In genomic region chr6:41046084-41046483, GRCh38 we compare ENCODE assay signal across 1 cellular context.
TF ChIP-seq lines count a peak whose summit lies in the region.

No MANE protein-coding gene starts in this region.

TF ChIP-seq in HepG2, 621 proteins besides CTCF, POLR2A, EP300 and RAD21:
- TF ChIP-seq, protein P1, sequence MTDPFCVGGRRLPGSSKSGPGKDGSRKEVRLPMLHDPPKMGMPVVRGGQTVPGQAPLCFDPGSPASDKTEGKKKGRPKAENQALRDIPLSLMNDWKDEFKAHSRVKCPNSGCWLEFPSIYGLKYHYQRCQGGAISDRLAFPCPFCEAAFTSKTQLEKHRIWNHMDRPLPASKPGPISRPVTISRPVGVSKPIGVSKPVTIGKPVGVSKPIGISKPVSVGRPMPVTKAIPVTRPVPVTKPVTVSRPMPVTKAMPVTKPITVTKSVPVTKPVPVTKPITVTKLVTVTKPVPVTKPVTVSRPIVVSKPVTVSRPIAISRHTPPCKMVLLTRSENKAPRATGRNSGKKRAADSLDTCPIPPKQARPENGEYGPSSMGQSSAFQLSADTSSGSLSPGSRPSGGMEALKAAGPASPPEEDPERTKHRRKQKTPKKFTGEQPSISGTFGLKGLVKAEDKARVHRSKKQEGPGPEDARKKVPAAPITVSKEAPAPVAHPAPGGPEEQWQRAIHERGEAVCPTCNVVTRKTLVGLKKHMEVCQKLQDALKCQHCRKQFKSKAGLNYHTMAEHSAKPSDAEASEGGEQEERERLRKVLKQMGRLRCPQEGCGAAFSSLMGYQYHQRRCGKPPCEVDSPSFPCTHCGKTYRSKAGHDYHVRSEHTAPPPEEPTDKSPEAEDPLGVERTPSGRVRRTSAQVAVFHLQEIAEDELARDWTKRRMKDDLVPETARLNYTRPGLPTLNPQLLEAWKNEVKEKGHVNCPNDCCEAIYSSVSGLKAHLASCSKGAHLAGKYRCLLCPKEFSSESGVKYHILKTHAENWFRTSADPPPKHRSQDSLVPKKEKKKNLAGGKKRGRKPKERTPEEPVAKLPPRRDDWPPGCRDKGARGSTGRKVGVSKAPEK (CRISPR knock-in tag; IDR thresholded peaks at IDR 0.05; ENCODE audit: borderline replicate concordance): no peak
- TF ChIP-seq JUND (CRISPR knock-in tag; IDR thresholded peaks at IDR 0.05) (no peak), FOSL1 (CRISPR knock-in tag; IDR thresholded peaks at IDR 0.05; ENCODE audit: borderline replicate concordance) (no peak), ZFP62 (CRISPR knock-in tag; IDR thresholded peaks at IDR 0.05) (no peak), MED8 (CRISPR knock-in tag; IDR thresholded peaks at IDR 0.05; ENCODE audit: insufficient replicate concordance) (no peak), MEIS1 (CRISPR knock-in tag; IDR thresholded peaks at IDR 0.05; ENCODE audit: borderline replicate concordance) (no peak), ZNF12 (CRISPR knock-in tag; IDR thresholded peaks at IDR 0.05) (no peak), TARDBP (CRISPR knock-in tag; IDR thresholded peaks at IDR 0.05) (no peak), GRHL1 (CRISPR knock-in tag; conservative IDR thresholded peaks at IDR 0.05) (no peak)
- TF ChIP-seq, protein P2, sequence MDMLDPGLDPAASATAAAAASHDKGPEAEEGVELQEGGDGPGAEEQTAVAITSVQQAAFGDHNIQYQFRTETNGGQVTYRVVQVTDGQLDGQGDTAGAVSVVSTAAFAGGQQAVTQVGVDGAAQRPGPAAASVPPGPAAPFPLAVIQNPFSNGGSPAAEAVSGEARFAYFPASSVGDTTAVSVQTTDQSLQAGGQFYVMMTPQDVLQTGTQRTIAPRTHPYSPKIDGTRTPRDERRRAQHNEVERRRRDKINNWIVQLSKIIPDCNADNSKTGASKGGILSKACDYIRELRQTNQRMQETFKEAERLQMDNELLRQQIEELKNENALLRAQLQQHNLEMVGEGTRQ (IDR thresholded peaks at IDR 0.05; ENCODE audit: low read depth, low read length): no peak
- TF ChIP-seq, protein P2 (CRISPR knock-in tag; IDR thresholded peaks at IDR 0.05; ENCODE audit: borderline replicate concordance): no peak
TF ChIP-seq in HepG2: peak in this region for 0.
